ENCODE assay signal across 15 cellular contexts in the genomic region with DNA sequence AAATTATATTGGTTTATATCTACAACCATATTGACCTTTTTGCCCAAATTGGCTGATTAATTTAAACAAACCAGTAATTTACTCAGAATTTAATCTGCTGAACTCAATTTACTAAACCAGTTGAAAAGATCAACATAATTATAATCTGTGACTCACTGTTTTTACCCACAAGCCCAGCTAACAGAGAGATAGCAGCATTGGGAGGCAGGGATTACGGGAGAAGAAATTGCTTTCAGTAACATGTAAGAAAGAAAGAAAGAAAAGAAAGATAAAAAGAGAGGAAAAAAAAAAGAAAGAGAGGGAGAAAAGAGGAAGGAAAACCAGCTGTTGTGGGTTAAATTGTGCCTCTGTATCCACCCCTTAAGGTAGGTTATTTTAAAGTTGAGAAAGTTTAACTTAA. TPM values are rescaled to one million over a fixed set of nuclear protein-coding genes. Genes with fewer than 3 reads are reported as not detected.
DNase-seq lines count a peak whose midpoint lies in the region; ATAC-seq, FAIRE-seq and TF ChIP-seq lines count a peak whose summit lies in the region.
"Had no signal": no experiment of that assay in that cellular context is flagged by ENCODE, and none has a peak within 500 bp of the region (broad histone marks: within the 10 kb centered on the region; RNA-seq: fewer than 3 reads in every experiment).

No MANE protein-coding gene starts in this region.

- no peak for TF ChIP-seq POLR2A in K562 (conservative IDR thresholded peaks at IDR 0.05)

- no peaks in the 10 kb centered on the region; the same call in 1 of the 2 replicates for H3K9me3 ChIP-seq in K562 (replicated peaks; ENCODE audit: control insufficient read depth, insufficient read depth, low read depth, low read length)
- H3K9me3 ChIP-seq: BLaER1, Caco-2 had no signal

- H3K79me2 ChIP-seq in K562 (ENCODE audit: control insufficient read depth, insufficient read depth, low read length), result no peaks in the 10 kb centered on the region

- intact Hi-C loops in K562 (cut with micrococcal nuclease), result loop anchor here (5.0 kb wide), 1 partner anchor 132 kb away; no protein-coding TSS in a partner anchor

- H3K9ac ChIP-seq in K562 (ENCODE audit: insufficient read depth in 1 of 2, low read depth in 2 of 2, low read length in 2 of 2), result no peak overlapping the region
- H3K9ac ChIP-seq: BLaER1 had no signal

- no peak overlapping the region for H3K27ac ChIP-seq in K562 (ENCODE audit: extremely low read depth, low read depth, low read length)
- H3K27ac ChIP-seq: BLaER1 had no signal

- DNase-seq in NCI-H82 (lab: John Stamatoyannopoulos, UW) (peak; percentile 9), NCI-H82 treated with DMSO at 0.1 percent for 48 hours (lab: John Stamatoyannopoulos, UW; ENCODE audit: unreplicated experiment) (no peak), OCI-M1 (lab: John Stamatoyannopoulos, UW) (peak; percentile 81), K562 (ENCODE audit: extremely low read depth in 1 of 4, low spot score in 3 of 4) (peak in 1 of 4 experiments; percentile 60), retinal pigment epithelial cell (ENCODE audit: low read depth) (peak; percentile 10)
- DNase-seq in effector CD8-positive, alpha-beta T cell (lab: John Stamatoyannopoulos, UW), result no peak
- DNase-seq: 8988T; AML-193; Caco-2; CD8-positive, alpha-beta memory T cell had no signal

- H3K4me1 ChIP-seq in K562 (replicated peaks in 1 of 2; ENCODE audit: control insufficient read depth in 2 of 2, insufficient read depth in 2 of 2, low read length in 2 of 2), result peaks cover 3 to 29% of the 10 kb centered on the region in 2 experiments; a peak in 3 of 5 replicates
- H3K4me1 ChIP-seq: BLaER1, Caco-2 had no signal

- BruUV-seq in K562 (replicated peaks; lab: Mats Ljungman, UMichigan), result no TSS peak

- TF ChIP-seq CTCF in K562 (IDR thresholded peaks at IDR 0.05 in 2 of 3, conservative IDR thresholded peaks at IDR 0.05 in 1 of 3; ENCODE audit: insufficient read depth in 2 of 3, low read depth in 1 of 3, low read length in 3 of 3) (no peak), retinal pigment epithelial cell (conservative IDR thresholded peaks at IDR 0.05; ENCODE audit: low read depth, low read length) (no peak)

- no peaks in the 10 kb centered on the region for H3K36me3 ChIP-seq in K562 (ENCODE audit: control insufficient read depth, insufficient read depth, low read length)
- H3K36me3 ChIP-seq: BLaER1 had no signal

- no peak for TF ChIP-seq RAD21 in K562 (CRISPR knock-in tag; conservative IDR thresholded peaks at IDR 0.05 in 1 of 2, IDR thresholded peaks at IDR 0.05 in 1 of 2)

- POLR2A ChIA-PET in K562 (lab: Yijun Ruan, JAX), result no interaction called here

- H3K9me1 ChIP-seq in K562 (ENCODE audit: control insufficient read depth, insufficient read depth, low read length), result no peaks in the 10 kb centered on the region

- no peak for ATAC-seq in K562
- no peak for ATAC-seq in HG02571 (IDR thresholded peaks at IDR 0.05; ENCODE audit: unreplicated experiment)
- ATAC-seq in HG03460 (IDR thresholded peaks at IDR 0.05; ENCODE audit: unreplicated experiment), result no peak
- ATAC-seq: HCT116 had no signal

- in situ Hi-C loops in K562 (cut with MboI), result no loop called here

- H4K20me1 ChIP-seq in K562 (replicated peaks; ENCODE audit: control insufficient read depth, insufficient read depth, low read length), result no peaks in the 10 kb centered on the region
- H4K20me1 ChIP-seq: BLaER1 had no signal

- H3K27me3 ChIP-seq in K562 (ENCODE audit: control insufficient read depth in 2 of 2, insufficient read depth in 2 of 2, low read length in 2 of 2), result no peaks in the 10 kb centered on the region
- H3K27me3 ChIP-seq: BLaER1 had no signal

- no peak overlapping the region for H3K4me2 ChIP-seq in K562 (ENCODE audit: insufficient read depth, low read length)
- H3K4me2 ChIP-seq: BLaER1 had no signal

- WGBS in K562 (ENCODE audit: insufficient coverage, low coverage, missing lambda C conversion rate), result 0% methylated on average over 1 of the region's 1 CpG

- CTCF ChIA-PET in K562 (lab: Yijun Ruan, JAX; ENCODE audit: low intra/inter-chr PET ratio), result no interaction called here

- H3K4me3 ChIP-seq in K562, result no peak overlapping the region
- H3K4me3 ChIP-seq in retinal pigment epithelial cell (ENCODE audit: low read length), result no peak overlapping the region
- H3K4me3 ChIP-seq: BLaER1 had no signal

- no peak overlapping the region for H2AFZ ChIP-seq in K562 (ENCODE audit: low read depth, low read length)

- peak; percentile 34; the same call in 1 of the 2 replicates for TF ChIP-seq EP300 in K562 (IDR thresholded peaks at IDR 0.05; ENCODE audit: low read length)

- no peak for FAIRE-seq in K562 (lab: Jason Lieb, UNC)
- FAIRE-seq: H54 had no signal

TF ChIP-seq in K562, 482 proteins besides CTCF, POLR2A, EP300 and RAD21 (continues in another document):
- TF ChIP-seq ARID1B (IDR thresholded peaks at IDR 0.05), result peak; percentile 66
- TF ChIP-seq, protein P1, sequence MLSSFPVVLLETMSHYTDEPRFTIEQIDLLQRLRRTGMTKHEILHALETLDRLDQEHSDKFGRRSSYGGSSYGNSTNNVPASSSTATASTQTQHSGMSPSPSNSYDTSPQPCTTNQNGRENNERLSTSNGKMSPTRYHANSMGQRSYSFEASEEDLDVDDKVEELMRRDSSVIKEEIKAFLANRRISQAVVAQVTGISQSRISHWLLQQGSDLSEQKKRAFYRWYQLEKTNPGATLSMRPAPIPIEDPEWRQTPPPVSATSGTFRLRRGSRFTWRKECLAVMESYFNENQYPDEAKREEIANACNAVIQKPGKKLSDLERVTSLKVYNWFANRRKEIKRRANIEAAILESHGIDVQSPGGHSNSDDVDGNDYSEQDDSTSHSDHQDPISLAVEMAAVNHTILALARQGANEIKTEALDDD (IDR thresholded peaks at IDR 0.05), result peak; percentile 84
- TF ChIP-seq BRF1 (IDR thresholded peaks at IDR 0.05; ENCODE audit: borderline replicate concordance, extremely low read depth, insufficient read length), result no peak
- TF ChIP-seq HDAC1 (IDR thresholded peaks at IDR 0.05), result peak in 1 of 2 experiments; percentile 62; a peak in 1 of 4 replicates
- TF ChIP-seq, protein P2, sequence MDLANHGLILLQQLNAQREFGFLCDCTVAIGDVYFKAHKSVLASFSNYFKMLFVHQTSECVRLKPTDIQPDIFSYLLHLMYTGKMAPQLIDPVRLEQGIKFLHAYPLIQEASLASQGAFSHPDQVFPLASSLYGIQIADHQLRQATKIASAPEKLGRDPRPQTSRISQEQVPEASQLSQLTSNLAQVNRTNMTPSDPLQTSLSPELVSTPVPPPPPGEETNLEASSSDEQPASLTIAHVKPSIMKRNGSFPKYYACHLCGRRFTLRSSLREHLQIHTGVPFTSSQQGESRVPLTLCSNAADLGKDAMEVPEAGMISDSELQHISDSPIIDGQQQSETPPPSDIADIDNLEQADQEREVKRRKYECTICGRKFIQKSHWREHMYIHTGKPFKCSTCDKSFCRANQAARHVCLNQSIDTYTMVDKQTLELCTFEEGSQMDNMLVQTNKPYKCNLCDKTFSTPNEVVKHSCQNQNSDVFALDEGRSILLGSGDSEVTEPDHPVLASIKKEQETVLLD (IDR thresholded peaks at IDR 0.05), result peak; percentile 77
- TF ChIP-seq JUND (IDR thresholded peaks at IDR 0.05; ENCODE audit: borderline replicate concordance, low read depth, low read length), result peak; percentile 87
- TF ChIP-seq JUND (tag; IDR thresholded peaks at IDR 0.05; ENCODE audit: borderline replicate concordance, low read depth, low read length), result peak; percentile 52; the same call in 1 of the 3 replicates
- TF ChIP-seq SMARCE1 (IDR thresholded peaks at IDR 0.05), result peak; percentile 84
- TF ChIP-seq, protein P3, sequence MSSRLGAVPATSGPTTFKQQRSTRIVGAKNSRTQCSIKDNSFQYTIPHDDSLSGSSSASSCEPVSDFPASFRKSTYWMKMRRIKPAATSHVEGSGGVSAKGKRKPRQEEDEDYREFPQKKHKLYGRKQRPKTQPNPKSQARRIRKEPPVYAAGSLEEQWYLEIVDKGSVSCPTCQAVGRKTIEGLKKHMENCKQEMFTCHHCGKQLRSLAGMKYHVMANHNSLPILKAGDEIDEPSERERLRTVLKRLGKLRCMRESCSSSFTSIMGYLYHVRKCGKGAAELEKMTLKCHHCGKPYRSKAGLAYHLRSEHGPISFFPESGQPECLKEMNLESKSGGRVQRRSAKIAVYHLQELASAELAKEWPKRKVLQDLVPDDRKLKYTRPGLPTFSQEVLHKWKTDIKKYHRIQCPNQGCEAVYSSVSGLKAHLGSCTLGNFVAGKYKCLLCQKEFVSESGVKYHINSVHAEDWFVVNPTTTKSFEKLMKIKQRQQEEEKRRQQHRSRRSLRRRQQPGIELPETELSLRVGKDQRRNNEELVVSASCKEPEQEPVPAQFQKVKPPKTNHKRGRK (tag; IDR thresholded peaks at IDR 0.05), result 0 out of 2 replicates have a peak, but pooled peaks have one; percentile 15

RNA-seq across cellular contexts. Expression of a gene that starts 13.3 kb away (rescaled TPM):
- total RNA-seq in K562 (2011; cell fraction: chromatin; rRNA removed; ENCODE audit: low replicate concordance), result 726 and 803 TPM in 2 replicates
- total RNA-seq in K562 (2011; cell fraction: nucleolus; rRNA removed), result 877 and 1,017 TPM in 2 replicates
- 775 and 1,016 TPM in 2 replicates for total RNA-seq in K562 (2011; cell fraction: nucleoplasm; rRNA removed)
- total RNA-seq in K562 (2014; rRNA removed) (290 and 296 TPM in 2 replicates), K562 (2014; rRNA removed; fragmentation: Illumina TruSeq; extraction: Trizol) (505 and 540 TPM in 2 replicates), K562 (2015; rRNA removed; fragmentation: Illumina TruSeq; extraction: Trizol) (394 and 412 TPM in 2 replicates), K562 (2021) (327 and 345 TPM in 2 replicates)
- polyA plus RNA-seq in K562 (2011; rRNA removed) (900 and 1,096 TPM in 2 replicates), K562 (2014; fragmentation: Illumina TruSeq; extraction: Trizol) (433 and 532 TPM in 2 replicates), K562 (2014; fragmentation: Nextera tagmentation; extraction: Ambion mirVana) (1,000 to 10,000 TPM; 1,125 to 1,202 TPM), K562 (2014; rRNA removed) (359 and 423 TPM in 2 replicates)
- polyA plus RNA-seq in K562 (2011; cell fraction: cytosol; rRNA removed), result 558 and 859 TPM in 2 replicates
- polyA plus RNA-seq in K562 (2011; cell fraction: nucleus; rRNA removed), result 306 and 436 TPM in 2 replicates
- polyA plus RNA-seq in K562 (2012), result 234 and 374 TPM in 2 replicates
- polyA minus RNA-seq in K562 (2011; rRNA and poly(A)+ RNA removed), result 724 and 922 TPM in 2 replicates
- 185 and 293 TPM in 2 replicates for polyA minus RNA-seq in K562 (2011; cell fraction: cytosol; rRNA and poly(A)+ RNA removed)
- 72.4 and 157 TPM in 2 replicates for polyA minus RNA-seq in K562 (2011; cell fraction: nucleus; rRNA and poly(A)+ RNA removed)
- total RNA-seq: Caco-2; CD8-positive, alpha-beta memory T cell had no signal
- polyA plus RNA-seq: CD8-positive, alpha-beta memory T cell had no signal

Comparison
In these comparisons a context has a peak if more than half of its experiments do, and no peak if none do; other contexts are left out.
1. DNase-seq: peak in NCI-H82 (single experiment), OCI-M1 (single experiment) and retinal pigment epithelial cell (single experiment); none in NCI-H82 treated with DMSO at 0.1 percent for 48 hours (single experiment) and effector CD8-positive, alpha-beta T cell (single experiment).